Comparison of ENCODE assay signal across 1 cellular context in the genomic region with DNA sequence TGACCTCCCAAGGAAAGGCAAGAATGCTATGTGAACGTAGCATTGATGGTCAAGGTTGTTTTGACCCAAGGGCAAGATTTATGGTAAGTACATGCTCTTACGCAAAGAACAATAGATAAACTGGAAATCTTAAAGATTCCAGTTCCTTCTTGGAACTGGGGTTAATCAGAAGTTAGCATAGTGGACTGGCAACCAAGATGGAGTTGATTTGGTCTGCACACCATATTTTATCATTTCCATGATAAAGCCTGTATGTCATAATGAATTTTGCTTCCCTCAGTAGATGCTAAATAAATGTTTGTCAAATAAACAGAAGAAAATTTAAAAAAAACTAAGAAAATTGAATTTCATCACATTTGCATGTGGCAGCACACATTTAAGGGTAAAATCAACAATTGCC.
TF ChIP-seq lines count a peak whose summit lies in the region.

No MANE protein-coding gene starts in this region.

TF ChIP-seq in K562, 482 proteins besides CTCF, POLR2A, EP300 and RAD21 (continued from another document):
- TF ChIP-seq MECOM (CRISPR knock-in tag; IDR thresholded peaks at IDR 0.05) (peak; percentile 13; the same call in 1 of the 2 replicates), SMAD4 (CRISPR knock-in tag; conservative IDR thresholded peaks at IDR 0.05) (peak; percentile 72; the same call in 1 of the 2 replicates), BACH1 (tag; IDR thresholded peaks at IDR 0.05) (no peak), NR4A1 (CRISPR knock-in tag; IDR thresholded peaks at IDR 0.05) (no peak), NR4A1 (tag; IDR thresholded peaks at IDR 0.05) (peak; percentile 47; the same call in 1 of the 2 replicates), HSF4 (CRISPR knock-in tag; IDR thresholded peaks at IDR 0.05; ENCODE audit: borderline replicate concordance) (peak; percentile 43; the same call in 1 of the 2 replicates), PHB2 (IDR thresholded peaks at IDR 0.05; ENCODE audit: low read depth) (no peak), ZNF175 (CRISPR knock-in tag; IDR thresholded peaks at IDR 0.05; ENCODE audit: low read depth) (peak; percentile 65; the same call in 1 of the 2 replicates)
TF ChIP-seq in K562: peak in this region for 17.
